Comparison of ENCODE assay signal across 28 cellular contexts in genomic region chr11:77325159-77325558, GRCh38. TPM values are rescaled to one million over a fixed set of nuclear protein-coding genes. Genes with fewer than 3 reads are reported as not detected.
DNase-seq lines count a peak whose midpoint lies in the region; ATAC-seq lines count a peak whose summit lies in the region.
"Had no signal": no experiment of that assay in that cellular context is flagged by ENCODE, and none has a peak within 500 bp of the region (broad histone marks: within the 10 kb centered on the region; RNA-seq: fewer than 3 reads in every experiment).

No MANE protein-coding gene starts in this region.

- H3K4me3 ChIP-seq in MG63 = no peak overlapping the region
- H3K4me3 ChIP-seq: BLaER1, GM12878 had no signal

- peaks cover 34% of the 10 kb centered on the region for H3K36me3 Mint-ChIP-seq in activated CD4-positive, alpha-beta T cell treated with anti-CD3 and anti-CD28 coated beads for 36 hours (ENCODE audit: low read depth)
- peaks cover 42% of the 10 kb centered on the region for H3K36me3 Mint-ChIP-seq in activated naive CD8-positive, alpha-beta T cell treated with anti-CD3 and anti-CD28 coated beads, Interleukin-2, amount 50 U/mL, for 24 hours (ENCODE audit: low read depth)
- H3K36me3 Mint-ChIP-seq in activated naive CD8-positive, alpha-beta T cell treated with anti-CD3 and anti-CD28 coated beads for 36 hours = peaks cover 38% of the 10 kb centered on the region
- H3K36me3 Mint-ChIP-seq in activated T-helper 17 cell treated with anti-CD3 and anti-CD28 coated beads, Interleukin-2, amount 50 U/mL, for 72 hours (ENCODE audit: low read depth) = peaks cover 39% of the 10 kb centered on the region

- no peaks in the 10 kb centered on the region for H3K27me3 ChIP-seq in MG63
- H3K27me3 ChIP-seq: BE2C, BLaER1 had no signal

- intact Hi-C loops in activated CD4-positive, alpha-beta T cell treated with anti-CD3 and anti-CD28 coated beads for 36 hours (cut with DNase I, micrococcal nuclease) = no loop called here

- H3K27me3 Mint-ChIP-seq in activated CD4-positive, alpha-beta T cell treated with anti-CD3 and anti-CD28 coated beads for 36 hours = no peaks in the 10 kb centered on the region
- H3K27me3 Mint-ChIP-seq in activated naive CD8-positive, alpha-beta T cell treated with anti-CD3 and anti-CD28 coated beads, Interleukin-2, amount 50 U/mL, for 24 hours = no peaks in the 10 kb centered on the region
- no peaks in the 10 kb centered on the region for H3K27me3 Mint-ChIP-seq in activated naive CD8-positive, alpha-beta T cell treated with anti-CD3 and anti-CD28 coated beads for 36 hours
- no peaks in the 10 kb centered on the region for H3K27me3 Mint-ChIP-seq in activated T-helper 17 cell treated with anti-CD3 and anti-CD28 coated beads, Interleukin-2, amount 50 U/mL, for 72 hours
- H3K27me3 Mint-ChIP-seq in stimulated activated naive CD8-positive, alpha-beta T cell treated with anti-CD3 and anti-CD28 coated beads, Interleukin-15, amount 100 ng/mL, for 72 hours = no peaks in the 10 kb centered on the region
- H3K27me3 Mint-ChIP-seq: CD4-positive, alpha-beta memory T cell; CD4-positive, CD25-positive, alpha-beta regulatory T cell; CD8-positive, alpha-beta memory T cell had no signal

- no peaks in the 10 kb centered on the region; the same call in 1 of the 2 replicates for H3K36me3 ChIP-seq in MG63
- H3K36me3 ChIP-seq: BE2C had no signal

- H3K9me3 Mint-ChIP-seq in activated CD4-positive, alpha-beta T cell treated with anti-CD3 and anti-CD28 coated beads for 36 hours (ENCODE audit: low read depth) = no peaks in the 10 kb centered on the region
- H3K9me3 Mint-ChIP-seq in activated naive CD8-positive, alpha-beta T cell treated with anti-CD3 and anti-CD28 coated beads, Interleukin-2, amount 50 U/mL, for 24 hours = no peaks in the 10 kb centered on the region
- H3K9me3 Mint-ChIP-seq in activated naive CD8-positive, alpha-beta T cell treated with anti-CD3 and anti-CD28 coated beads for 36 hours = peaks cover 7% of the 10 kb centered on the region
- no peaks in the 10 kb centered on the region for H3K9me3 Mint-ChIP-seq in activated T-helper 17 cell treated with anti-CD3 and anti-CD28 coated beads, Interleukin-2, amount 50 U/mL, for 72 hours
- peaks cover 0 to 7% of the 10 kb centered on the region in 2 donors for H3K9me3 Mint-ChIP-seq in stimulated activated naive CD8-positive, alpha-beta T cell treated with anti-CD3 and anti-CD28 coated beads, Interleukin-15, amount 100 ng/mL, for 72 hours

- H3K4me1 Mint-ChIP-seq in activated CD4-positive, alpha-beta T cell treated with anti-CD3 and anti-CD28 coated beads for 36 hours = peaks cover 8% of the 10 kb centered on the region
- peaks cover 15% of the 10 kb centered on the region for H3K4me1 Mint-ChIP-seq in activated naive CD8-positive, alpha-beta T cell treated with anti-CD3 and anti-CD28 coated beads, Interleukin-2, amount 50 U/mL, for 24 hours
- peaks cover 14% of the 10 kb centered on the region for H3K4me1 Mint-ChIP-seq in activated naive CD8-positive, alpha-beta T cell treated with anti-CD3 and anti-CD28 coated beads for 36 hours
- no peaks in the 10 kb centered on the region for H3K4me1 Mint-ChIP-seq in activated T-helper 17 cell treated with anti-CD3 and anti-CD28 coated beads, Interleukin-2, amount 50 U/mL, for 72 hours
- H3K4me1 Mint-ChIP-seq in stimulated activated naive CD8-positive, alpha-beta T cell treated with anti-CD3 and anti-CD28 coated beads, Interleukin-15, amount 100 ng/mL, for 72 hours = peaks cover 9% of the 10 kb centered on the region
- H3K4me1 Mint-ChIP-seq: CD14-positive monocyte; CD4-positive, alpha-beta memory T cell; CD4-positive, CD25-positive, alpha-beta regulatory T cell; CD8-positive, alpha-beta memory T cell had no signal

- no peak for DNase-seq in activated CD4-positive, alpha-beta T cell treated with anti-CD3 and anti-CD28 coated beads for 36 hours
- no peak for DNase-seq in activated CD4-positive, alpha-beta T cell treated with anti-CD3 and anti-CD28 coated beads for 1 hour
- no peak for DNase-seq in activated naive CD8-positive, alpha-beta T cell treated with anti-CD3 and anti-CD28 coated beads, Interleukin-2, amount 50 U/mL, for 24 hours
- DNase-seq in activated naive CD8-positive, alpha-beta T cell treated with anti-CD3 and anti-CD28 coated beads for 36 hours = no peak
- DNase-seq in stimulated activated naive CD8-positive, alpha-beta T cell treated with anti-CD3 and anti-CD28 coated beads, Interleukin-15, amount 100 ng/mL, for 72 hours = no peak
- no peak for DNase-seq in MG63
- no peak for DNase-seq in NCI-H146 treated with DMSO at 0.1 percent for 48 hours (lab: John Stamatoyannopoulos, UW; ENCODE audit: unreplicated experiment)
- DNase-seq: 8988T; ACHN; BE2C; C1 segment of cervical spinal cord; CD4-positive, alpha-beta memory T cell; CD4-positive, CD25-positive, alpha-beta regulatory T cell; CD8-positive, alpha-beta memory T cell; COR-L47; DMS 273 treated with DMSO at 0.1 percent for 48 hours; DMS153; DMS79; DND-41; EL; GDM1 had no signal

- H3K9me3 ChIP-seq in MG63 = 0 out of 2 replicates have a peak, but pooled peaks cover 2% of the 10 kb centered on the region
- H3K9me3 ChIP-seq: BE2C, BLaER1 had no signal

- H3K4me3 Mint-ChIP-seq in activated CD4-positive, alpha-beta T cell treated with anti-CD3 and anti-CD28 coated beads for 36 hours = no peak overlapping the region
- no peak overlapping the region for H3K4me3 Mint-ChIP-seq in activated naive CD8-positive, alpha-beta T cell treated with anti-CD3 and anti-CD28 coated beads, Interleukin-2, amount 50 U/mL, for 24 hours
- H3K4me3 Mint-ChIP-seq in activated naive CD8-positive, alpha-beta T cell treated with anti-CD3 and anti-CD28 coated beads for 36 hours = no peak overlapping the region
- H3K4me3 Mint-ChIP-seq in activated T-helper 17 cell treated with anti-CD3 and anti-CD28 coated beads, Interleukin-2, amount 50 U/mL, for 72 hours = no peak overlapping the region
- H3K4me3 Mint-ChIP-seq in stimulated activated naive CD8-positive, alpha-beta T cell treated with anti-CD3 and anti-CD28 coated beads, Interleukin-15, amount 100 ng/mL, for 72 hours = no peak overlapping the region
- H3K4me3 Mint-ChIP-seq: CD14-positive monocyte; CD4-positive, alpha-beta memory T cell; CD4-positive, CD25-positive, alpha-beta regulatory T cell; CD8-positive, alpha-beta memory T cell had no signal

- no peak overlapping the region for H3K27ac Mint-ChIP-seq in activated CD4-positive, alpha-beta T cell treated with anti-CD3 and anti-CD28 coated beads for 36 hours
- no peak overlapping the region for H3K27ac Mint-ChIP-seq in activated naive CD8-positive, alpha-beta T cell treated with anti-CD3 and anti-CD28 coated beads, Interleukin-2, amount 50 U/mL, for 24 hours
- no peak overlapping the region for H3K27ac Mint-ChIP-seq in activated naive CD8-positive, alpha-beta T cell treated with anti-CD3 and anti-CD28 coated beads for 36 hours
- H3K27ac Mint-ChIP-seq in activated T-helper 17 cell treated with anti-CD3 and anti-CD28 coated beads, Interleukin-2, amount 50 U/mL, for 72 hours = no peak overlapping the region
- no peak overlapping the region for H3K27ac Mint-ChIP-seq in stimulated activated naive CD8-positive, alpha-beta T cell treated with anti-CD3 and anti-CD28 coated beads, Interleukin-15, amount 100 ng/mL, for 72 hours
- H3K27ac Mint-ChIP-seq: CD14-positive monocyte; CD4-positive, alpha-beta memory T cell; CD8-positive, alpha-beta memory T cell had no signal

- POLR2A ChIA-PET in activated CD4-positive, alpha-beta T cell treated with anti-CD3 and anti-CD28 coated beads for 36 hours (lab: Charles Lee) = no interaction called here

- ATAC-seq in activated CD4-positive, alpha-beta T cell treated with anti-CD3 and anti-CD28 coated beads for 36 hours = peak; percentile 66
- ATAC-seq in activated naive CD8-positive, alpha-beta T cell treated with anti-CD3 and anti-CD28 coated beads, Interleukin-2, amount 50 U/mL, for 24 hours = peak; percentile 76
- peak; percentile 28 for ATAC-seq in activated T-helper 17 cell treated with anti-CD3 and anti-CD28 coated beads, Interleukin-2, amount 50 U/mL, for 72 hours (replicated peaks)
- ATAC-seq in stimulated activated naive CD8-positive, alpha-beta T cell treated with anti-CD3 and anti-CD28 coated beads, Interleukin-15, amount 100 ng/mL, for 72 hours = peak; percentile 39
- ATAC-seq: GM12878 had no signal

- CTCF ChIA-PET in activated CD4-positive, alpha-beta T cell treated with anti-CD3 and anti-CD28 coated beads for 36 hours (lab: Charles Lee) = no interaction called here

RNA-seq across cellular contexts. Expression of gene GDPD4, which starts 23.7 kb away (rescaled TPM):
- total RNA-seq in activated CD4-positive, alpha-beta T cell treated with anti-CD3 and anti-CD28 coated beads for 36 hours = not detected
- total RNA-seq in activated naive CD8-positive, alpha-beta T cell treated with anti-CD3 and anti-CD28 coated beads for 36 hours = not detected
- not detected for total RNA-seq in activated T-helper 17 cell treated with anti-CD3 and anti-CD28 coated beads, Interleukin-2, amount 50 U/mL, for 72 hours
- total RNA-seq in MG63 (2014; rRNA removed; shearing (Covaris generic); ENCODE audit: low replicate concordance) = not detected in 2 replicates
- total RNA-seq: A673; CD4-positive, alpha-beta memory T cell; CD4-positive, CD25-positive, alpha-beta regulatory T cell; CD8-positive, alpha-beta memory T cell; Daoy; G401 had no signal
